ENCODE assay signal across 29 cellular contexts in the genomic region with DNA sequence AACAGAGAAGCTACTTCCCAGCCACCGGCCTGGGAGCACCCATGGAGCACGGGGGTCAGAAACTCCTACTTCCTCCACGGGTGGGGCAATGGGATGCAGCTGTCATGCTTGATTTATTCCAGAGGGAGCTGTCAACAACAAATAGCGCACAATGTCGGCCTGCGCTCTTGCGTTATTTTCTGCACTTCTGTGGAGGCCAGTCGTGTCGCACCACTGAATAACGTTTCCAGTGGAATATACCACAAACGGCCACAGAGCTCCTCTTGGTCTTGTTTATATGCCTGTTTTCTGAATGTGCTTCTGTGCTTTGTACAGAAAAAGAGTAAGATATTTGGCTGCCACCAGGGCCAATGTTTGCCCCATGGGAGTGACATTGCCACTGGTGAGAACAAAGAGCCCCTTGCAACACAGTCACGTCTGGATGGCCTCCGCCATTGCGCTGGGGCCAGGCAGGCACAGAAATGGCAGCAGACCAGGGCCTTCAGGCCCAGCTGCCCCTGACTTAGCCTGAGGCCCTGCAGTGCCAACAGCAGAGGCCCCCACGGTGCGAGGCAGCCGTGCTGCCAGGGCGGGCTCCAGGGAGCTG. TPM values are rescaled to one million over a fixed set of nuclear protein-coding genes. Genes with fewer than 3 reads are reported as not detected.
A peak's percentile ranks its signal among the peaks of the same experiment; 100 is the strongest.
DNase-seq lines count a peak whose midpoint lies in the region; ATAC-seq and TF ChIP-seq lines count a peak whose summit lies in the region.
"Had no signal": no experiment of that assay in that cellular context is flagged by ENCODE, and none has a peak within 500 bp of the region (broad histone marks: within the 10 kb centered on the region; RNA-seq: fewer than 3 reads in every experiment).

No MANE protein-coding gene starts in this region.

- no peak overlapping the region for H3K23ac ChIP-seq in H9 (ENCODE audit: insufficient read length, low read depth, low read length)

- no peak overlapping the region for H3K9ac ChIP-seq in H9 (ENCODE audit: extremely low read depth, insufficient read length, low read length)
- H3K9ac ChIP-seq: KMS-11 had no signal

- H3K4ac ChIP-seq in H9 (ENCODE audit: low read depth, low read length) = no peak overlapping the region

- H4K20me1 ChIP-seq in H9 (ENCODE audit: control insufficient read depth, insufficient read depth, insufficient read length) = no peaks in the 10 kb centered on the region

- intact Hi-C loops in sciatic nerve (cut with DNase I) = no loop called here
- intact Hi-C loops in CD4-positive, alpha-beta memory T cell (cut with micrococcal nuclease) = no loop called here

- H2AFZ ChIP-seq in H9 (ENCODE audit: low read length) = no peak overlapping the region
- H2AFZ ChIP-seq: hepatocyte had no signal

- no peak overlapping the region for H3K56ac ChIP-seq in H9 (ENCODE audit: insufficient read length, low read depth, low read length)

- H3K4me1 ChIP-seq in CD4-positive, alpha-beta memory T cell (ENCODE audit: insufficient read depth, low read length) = no peaks in the 10 kb centered on the region
- H3K4me1 ChIP-seq in H9 (ENCODE audit: insufficient read depth, low read length) = no peaks in the 10 kb centered on the region
- H3K4me1 ChIP-seq: psoas muscle had no signal

- no peaks in the 10 kb centered on the region for H3K4me1 Mint-ChIP-seq in CD4-positive, alpha-beta memory T cell
- H3K4me1 Mint-ChIP-seq in H9 = no peaks in the 10 kb centered on the region
- H3K4me1 Mint-ChIP-seq: activated CD4-positive, alpha-beta T cell treated with anti-CD3 and anti-CD28 coated beads, Interleukin-2, amount 10 ng/mL, durations not matched to agents 7 days and 5 days; activated CD8-positive, alpha-beta memory T cell treated with anti-CD3 and anti-CD28 coated beads, Interleukin-2, amount 10 ng/mL, durations not matched to agents 7 days and 5 days; activated naive CD8-positive, alpha-beta T cell treated with anti-CD3 and anti-CD28 coated beads, Interleukin-2, amount 10 ng/mL, durations not matched to agents 7 days and 5 days had no signal

- H3K9me3 Mint-ChIP-seq in CD4-positive, alpha-beta memory T cell = peaks cover 3 to 14% (median 9%) of the 10 kb centered on the region in 8 donors
- peaks cover 6 to 14% of the 10 kb centered on the region in 2 experiments for H3K9me3 Mint-ChIP-seq in H9

- H2BK120ac ChIP-seq in H9 (ENCODE audit: low read depth, low read length, poor library complexity, severe bottlenecking) = no peak overlapping the region

- H3K4me3 Mint-ChIP-seq in CD4-positive, alpha-beta memory T cell = no peak overlapping the region
- no peak overlapping the region for H3K4me3 Mint-ChIP-seq in H9
- H3K4me3 Mint-ChIP-seq: activated CD4-positive, alpha-beta T cell treated with anti-CD3 and anti-CD28 coated beads, Interleukin-2, amount 10 ng/mL, durations not matched to agents 7 days and 5 days; activated CD8-positive, alpha-beta memory T cell treated with anti-CD3 and anti-CD28 coated beads, Interleukin-2, amount 10 ng/mL, durations not matched to agents 7 days and 5 days; activated naive CD8-positive, alpha-beta T cell treated with anti-CD3 and anti-CD28 coated beads, Interleukin-2, amount 10 ng/mL, durations not matched to agents 7 days and 5 days; natural killer cell treated with Interleukin-12 subunit alpha and Interleukin-12 subunit beta and Interleukin-15 and Interleukin-18, amount 100 ng/mL, for 72 hours had no signal

- H3K4me3 ChIP-seq in CD4-positive, alpha-beta memory T cell (ENCODE audit: low read length in 2 of 2) = no peak overlapping the region
- H3K4me3 ChIP-seq: hepatocyte, psoas muscle had no signal

- no peak overlapping the region for H3K18ac ChIP-seq in H9 (ENCODE audit: insufficient read length, low read depth, low read length)

- no peaks in the 10 kb centered on the region for H3K79me1 ChIP-seq in H9 (ENCODE audit: insufficient read depth, low read depth, low read length, poor library complexity, severe bottlenecking)

- CTCF ChIA-PET in CD4-positive, alpha-beta memory T cell (lab: Charles Lee; ENCODE audit: partially characterized antibody) = no interaction called here
- CTCF ChIA-PET in GM10248 (lab: Yijun Ruan, JAX) = interaction anchor here (1.6 kb wide), 1 partner anchor 555 kb away, joined by 4 read pairs; no protein-coding TSS in a partner anchor

- no peak overlapping the region for H3K27ac ChIP-seq in CD4-positive, alpha-beta memory T cell (ENCODE audit: low read depth, low read length)
- H3K27ac ChIP-seq in H9 (ENCODE audit: insufficient read length, low read depth, low read length) = no peak overlapping the region
- H3K27ac ChIP-seq: C4-2B, hepatocyte, KMS-11, psoas muscle had no signal

- peak in 9 of 14 donors; percentile 6 to 68 (median 43) for DNase-seq in C1 segment of cervical spinal cord (lab: John Stamatoyannopoulos, UW)
- DNase-seq in anterior cingulate cortex (lab: John Stamatoyannopoulos, UW) = peak in 35 of 58 donors; percentile 19 to 81 (median 60)
- DNase-seq in hypothalamus (lab: John Stamatoyannopoulos, UW) = peak in 29 of 51 donors; percentile 14 to 79 (median 48)
- no peak for DNase-seq in sciatic nerve (ENCODE audit: low spot score)
- no peak for DNase-seq in CD4-positive, alpha-beta memory T cell
- DNase-seq in activated naive CD4-positive, alpha-beta T cell (lab: John Stamatoyannopoulos, UW) = no peak
- no peak for DNase-seq in GM10248 (ENCODE audit: extremely low spot score)
- DNase-seq in H9 = no peak
- DNase-seq: activated CD4-positive, alpha-beta T cell treated with anti-CD3 and anti-CD28 coated beads, Interleukin-2, amount 10 ng/mL, durations not matched to agents 7 days and 5 days; activated CD8-positive, alpha-beta memory T cell treated with anti-CD3 and anti-CD28 coated beads, Interleukin-2, amount 10 ng/mL, durations not matched to agents 7 days and 5 days; activated naive CD8-positive, alpha-beta T cell treated with anti-CD3 and anti-CD28 coated beads, Interleukin-2, amount 10 ng/mL, durations not matched to agents 7 days and 5 days; effector CD8-positive, alpha-beta T cell; foreskin fibroblast; HCEC 1CT; NCI-H2171 treated with DMSO at 0.1 percent for 48 hours; NCI-H69; psoas muscle; small intestine; stimulated activated CD4-positive, alpha-beta T cell treated with anti-CD3 and anti-CD28 coated beads, Interleukin-1b, Interleukin-23, amount 100 ng/mL, for 48 hours; T-helper 2 cell had no signal

- peaks cover 10 to 13% of the 10 kb centered on the region in 2 donors for H3K27me3 Mint-ChIP-seq in CD4-positive, alpha-beta memory T cell
- peaks cover 13% of the 10 kb centered on the region for H3K27me3 Mint-ChIP-seq in H9 (ENCODE audit: low read depth)

- H2BK5ac ChIP-seq in H9 (ENCODE audit: insufficient read length, low read length) = no peak overlapping the region

- H3K27ac Mint-ChIP-seq in CD4-positive, alpha-beta memory T cell = no peak overlapping the region
- no peak overlapping the region for H3K27ac Mint-ChIP-seq in H9
- H3K27ac Mint-ChIP-seq: activated CD4-positive, alpha-beta T cell treated with anti-CD3 and anti-CD28 coated beads, Interleukin-2, amount 10 ng/mL, durations not matched to agents 7 days and 5 days; activated CD8-positive, alpha-beta memory T cell treated with anti-CD3 and anti-CD28 coated beads, Interleukin-2, amount 10 ng/mL, durations not matched to agents 7 days and 5 days; activated naive CD8-positive, alpha-beta T cell treated with anti-CD3 and anti-CD28 coated beads, Interleukin-2, amount 10 ng/mL, durations not matched to agents 7 days and 5 days; natural killer cell treated with Interleukin-12 subunit alpha and Interleukin-12 subunit beta and Interleukin-15 and Interleukin-18, amount 100 ng/mL, for 72 hours had no signal

- no peak overlapping the region for H2BK12ac ChIP-seq in H9 (ENCODE audit: insufficient read length, low read depth, low read length)

- no peaks in the 10 kb centered on the region for H3K36me3 ChIP-seq in CD4-positive, alpha-beta memory T cell (ENCODE audit: insufficient read depth, low read length)

- H3T11ph ChIP-seq in H9 (ENCODE audit: low read length) = no peak overlapping the region

- H4K5ac ChIP-seq in H9 (ENCODE audit: insufficient read length, low read depth, low read length) = no peak overlapping the region

- no peak overlapping the region for H2AK5ac ChIP-seq in H9 (ENCODE audit: insufficient read length, low read length)

- H3K27me3 ChIP-seq in CD4-positive, alpha-beta memory T cell (ENCODE audit: insufficient read depth, low read length) = no peaks in the 10 kb centered on the region
- H3K27me3 ChIP-seq in H9 (ENCODE audit: insufficient read depth, low read length) = no peaks in the 10 kb centered on the region

- no peak for TF ChIP-seq CTCF in GM10248 (IDR thresholded peaks at IDR 0.05; ENCODE audit: control extremely low read depth, extremely low read depth, low read depth, missing control alignments)
- TF ChIP-seq CTCF in H9 (conservative IDR thresholded peaks at IDR 0.05) = no peak

- H3K23me2 ChIP-seq in H9 (ENCODE audit: insufficient read length, low read depth, low read length, poor library complexity, severe bottlenecking) = no peaks in the 10 kb centered on the region

- H3K9me3 ChIP-seq in CD4-positive, alpha-beta memory T cell (ENCODE audit: control insufficient read depth in 1 of 2, low read length in 2 of 2) = peaks cover 0 to 5% of the 10 kb centered on the region in 2 donors
- H3K9me3 ChIP-seq in H9 (ENCODE audit: control insufficient read depth, low read depth, low read length) = no peaks in the 10 kb centered on the region

- H4K8ac ChIP-seq in H9 (replicated peaks; ENCODE audit: insufficient read length, low read depth, low read length) = no peak overlapping the region

- peaks cover 3 to 4% of the 10 kb centered on the region in 2 donors for H3K36me3 Mint-ChIP-seq in CD4-positive, alpha-beta memory T cell
- H3K36me3 Mint-ChIP-seq in H9 (ENCODE audit: insufficient read depth in 1 of 3, low read depth in 3 of 3) = peaks cover 0 to 5% (median 5%) of the 10 kb centered on the region in 3 experiments; a peak in 3 of 7 replicates
- H3K36me3 Mint-ChIP-seq: activated CD8-positive, alpha-beta memory T cell treated with anti-CD3 and anti-CD28 coated beads, Interleukin-2, amount 10 ng/mL, durations not matched to agents 7 days and 5 days; activated naive CD8-positive, alpha-beta T cell treated with anti-CD3 and anti-CD28 coated beads, Interleukin-2, amount 10 ng/mL, durations not matched to agents 7 days and 5 days had no signal

- H3K14ac ChIP-seq in H9 (ENCODE audit: insufficient read depth, low read length) = no peak overlapping the region; the same call in 1 of the 2 replicates

- ATAC-seq in sciatic nerve = peak; percentile 64
- ATAC-seq: activated CD8-positive, alpha-beta memory T cell treated with anti-CD3 and anti-CD28 coated beads, Interleukin-2, amount 10 ng/mL, durations not matched to agents 7 days and 5 days; psoas muscle had no signal

- no peak overlapping the region for H4K91ac ChIP-seq in H9 (ENCODE audit: insufficient read length, low read depth, low read length)

- H3K79me2 ChIP-seq in H9 (ENCODE audit: insufficient read depth, low read length) = no peaks in the 10 kb centered on the region
- H3K79me2 ChIP-seq: hepatocyte had no signal

- no CpG with 5 or more reads among the region's 18 CpGs for WGBS in H9 (ENCODE audit: extremely low coverage, insufficient read length, low lambda C conversion rate)

- no peak overlapping the region for H2BK15ac ChIP-seq in H9 (ENCODE audit: low read depth, low read length)

- no peak overlapping the region for H3K4me2 ChIP-seq in H9 (ENCODE audit: insufficient read depth, insufficient read length, low read length)
- H3K4me2 ChIP-seq: hepatocyte, KMS-11 had no signal

- POLR2A ChIA-PET in CD4-positive, alpha-beta memory T cell (lab: Charles Lee; ENCODE audit: partially characterized antibody) = no interaction called here
- POLR2A ChIA-PET in GM10248 (lab: Yijun Ruan, JAX) = no interaction called here

- no peak overlapping the region for H2BK20ac ChIP-seq in H9 (ENCODE audit: low read depth, low read length, poor library complexity, severe bottlenecking)

RNA-seq across cellular contexts. Expression of a gene that starts 28.8 kb away (rescaled TPM):
- total RNA-seq in sciatic nerve (4.5 TPM), H9 (2021) (11.1 and 11.4 TPM in 2 replicates)
- not detected for total RNA-seq in CD4-positive, alpha-beta memory T cell
- not detected for polyA plus RNA-seq in CD4-positive, alpha-beta memory T cell
- total RNA-seq: activated CD4-positive, alpha-beta T cell treated with anti-CD3 and anti-CD28 coated beads, Interleukin-2, amount 10 ng/mL, durations not matched to agents 7 days and 5 days; activated CD8-positive, alpha-beta memory T cell treated with anti-CD3 and anti-CD28 coated beads, Interleukin-2, amount 10 ng/mL, durations not matched to agents 7 days and 5 days; activated naive CD8-positive, alpha-beta T cell treated with anti-CD3 and anti-CD28 coated beads, Interleukin-2, amount 10 ng/mL, durations not matched to agents 7 days and 5 days; mononuclear cell; psoas muscle; RPMI7951 had no signal

RNA-seq across cellular contexts. Expression of a gene that starts 53.8 kb away (rescaled TPM):
- total RNA-seq in sciatic nerve (4.7 TPM), H9 (2021) (not detected in 2 replicates)
- total RNA-seq in CD4-positive, alpha-beta memory T cell = not detected
- polyA plus RNA-seq in CD4-positive, alpha-beta memory T cell = not detected
- total RNA-seq: activated CD4-positive, alpha-beta T cell treated with anti-CD3 and anti-CD28 coated beads, Interleukin-2, amount 10 ng/mL, durations not matched to agents 7 days and 5 days; activated CD8-positive, alpha-beta memory T cell treated with anti-CD3 and anti-CD28 coated beads, Interleukin-2, amount 10 ng/mL, durations not matched to agents 7 days and 5 days; activated naive CD8-positive, alpha-beta T cell treated with anti-CD3 and anti-CD28 coated beads, Interleukin-2, amount 10 ng/mL, durations not matched to agents 7 days and 5 days; chondrocyte; Daoy; mononuclear cell; natural killer cell treated with Interleukin-12 subunit alpha and Interleukin-12 subunit beta and Interleukin-15 and Interleukin-18, amount 100 ng/mL, for 72 hours; RPMI7951; SK-MEL-5 had no signal

RNA-seq across cellular contexts. Expression of a gene that starts 56.0 kb away (rescaled TPM):
- 343 TPM for total RNA-seq in sciatic nerve
- total RNA-seq in CD4-positive, alpha-beta memory T cell = 10 to 100 TPM; 93.1 to 96.8 TPM
- 10 to 100 TPM in 1 of 2 donors, 1 to 10 TPM in 1; 4.0 to 11.6 TPM for polyA plus RNA-seq in CD4-positive, alpha-beta memory T cell
- total RNA-seq in H9 (2021) = 58.3 and 59.1 TPM in 2 replicates

Comparison
In these comparisons a context has a peak if more than half of its experiments do, and no peak if none do; other contexts are left out.
1. DNase-seq: peak in C1 segment of cervical spinal cord (9 of 14), anterior cingulate cortex (35 of 58) and hypothalamus (29 of 51); none in sciatic nerve (single experiment), CD4-positive, alpha-beta memory T cell (0 of 5), activated naive CD4-positive, alpha-beta T cell (0 of 4), GM10248 (single experiment) and H9 (single experiment).